ENCODE assay signal across 16 cellular contexts in genomic region chr16:336269-336668, GRCh38.
"Had no signal": no experiment of that assay in that cellular context is flagged by ENCODE, and none has a peak within 500 bp of the region (broad histone marks: within the 10 kb centered on the region; RNA-seq: fewer than 3 reads in every experiment).

No MANE protein-coding gene starts in this region.

- H3K4me3 ChIP-seq: body of pancreas, gastrocnemius medialis, heart right ventricle, left ventricle myocardium inferior, tibial artery had no signal

- H3K9me3 Mint-ChIP-seq: activated CD4-positive, alpha-beta T cell treated with anti-CD3 and anti-CD28 coated beads, Interleukin-2, amount 10 ng/mL, durations not matched to agents 24 days and 14 days; activated naive CD4-positive, alpha-beta T cell treated with anti-CD3 and anti-CD28 coated beads, Interleukin-2, amount 10 ng/mL, durations not matched to agents 7 days and 5 days; activated T-helper 2 cell treated with anti-CD3 and anti-CD28 coated beads, Interferon-gamma antibody, Interleukin-2, Interleukin-4, amounts not matched to agents 10 μg/mL and 5 μg/mL and 100 μg/mL, durations not matched to agents 14 hours and 24 hours and 36 hours; central memory CD8-positive, alpha-beta T cell had no signal

- ATAC-seq: body of pancreas, gastrocnemius medialis, right cardiac atrium had no signal

- H3K4me1 ChIP-seq: body of pancreas had no signal

- H3K36me3 ChIP-seq: gastrocnemius medialis, heart right ventricle, left ventricle myocardium inferior had no signal

- H3K9me3 ChIP-seq: body of pancreas, gastrocnemius medialis, heart right ventricle, left ventricle myocardium inferior, tibial artery had no signal

- H3K4me3 Mint-ChIP-seq: activated CD4-positive, alpha-beta T cell treated with anti-CD3 and anti-CD28 coated beads, Interleukin-2, amount 10 ng/mL, durations not matched to agents 24 days and 14 days; activated naive CD4-positive, alpha-beta T cell treated with anti-CD3 and anti-CD28 coated beads, Interleukin-2, amount 10 ng/mL, durations not matched to agents 7 days and 5 days; central memory CD8-positive, alpha-beta T cell had no signal

- H3K27me3 ChIP-seq: body of pancreas, gastrocnemius medialis, heart right ventricle, tibial artery had no signal

- DNase-seq: activated CD4-positive, alpha-beta T cell treated with anti-CD3 and anti-CD28 coated beads, Interleukin-2, amount 10 ng/mL, durations not matched to agents 24 days and 14 days; activated naive CD4-positive, alpha-beta T cell treated with anti-CD3 and anti-CD28 coated beads, Interleukin-2, amount 10 ng/mL, durations not matched to agents 7 days and 5 days; amniotic stem cell; body of pancreas; cortex of kidney; effector memory CD4-positive, alpha-beta T cell; gastrocnemius medialis; heart right ventricle; islet precursor cell; left ventricle myocardium inferior; small intestine; tibial artery had no signal

- H3K27ac Mint-ChIP-seq: activated CD4-positive, alpha-beta T cell treated with anti-CD3 and anti-CD28 coated beads, Interleukin-2, amount 10 ng/mL, durations not matched to agents 24 days and 14 days; activated naive CD4-positive, alpha-beta T cell treated with anti-CD3 and anti-CD28 coated beads, Interleukin-2, amount 10 ng/mL, durations not matched to agents 7 days and 5 days; activated T-helper 2 cell treated with anti-CD3 and anti-CD28 coated beads, Interferon-gamma antibody, Interleukin-2, Interleukin-4, amounts not matched to agents 10 μg/mL and 5 μg/mL and 100 μg/mL, durations not matched to agents 14 hours and 24 hours and 36 hours had no signal

- H3K27ac ChIP-seq: body of pancreas, epithelial cell of prostate, gastrocnemius medialis, heart right ventricle, left ventricle myocardium inferior, tibial artery had no signal

- H3K27me3 Mint-ChIP-seq: activated CD4-positive, alpha-beta T cell treated with anti-CD3 and anti-CD28 coated beads, Interleukin-2, amount 10 ng/mL, durations not matched to agents 24 days and 14 days; activated naive CD4-positive, alpha-beta T cell treated with anti-CD3 and anti-CD28 coated beads, Interleukin-2, amount 10 ng/mL, durations not matched to agents 7 days and 5 days; central memory CD8-positive, alpha-beta T cell had no signal
